Comparison of ENCODE assay signal across 8 cellular contexts in the genomic region with DNA sequence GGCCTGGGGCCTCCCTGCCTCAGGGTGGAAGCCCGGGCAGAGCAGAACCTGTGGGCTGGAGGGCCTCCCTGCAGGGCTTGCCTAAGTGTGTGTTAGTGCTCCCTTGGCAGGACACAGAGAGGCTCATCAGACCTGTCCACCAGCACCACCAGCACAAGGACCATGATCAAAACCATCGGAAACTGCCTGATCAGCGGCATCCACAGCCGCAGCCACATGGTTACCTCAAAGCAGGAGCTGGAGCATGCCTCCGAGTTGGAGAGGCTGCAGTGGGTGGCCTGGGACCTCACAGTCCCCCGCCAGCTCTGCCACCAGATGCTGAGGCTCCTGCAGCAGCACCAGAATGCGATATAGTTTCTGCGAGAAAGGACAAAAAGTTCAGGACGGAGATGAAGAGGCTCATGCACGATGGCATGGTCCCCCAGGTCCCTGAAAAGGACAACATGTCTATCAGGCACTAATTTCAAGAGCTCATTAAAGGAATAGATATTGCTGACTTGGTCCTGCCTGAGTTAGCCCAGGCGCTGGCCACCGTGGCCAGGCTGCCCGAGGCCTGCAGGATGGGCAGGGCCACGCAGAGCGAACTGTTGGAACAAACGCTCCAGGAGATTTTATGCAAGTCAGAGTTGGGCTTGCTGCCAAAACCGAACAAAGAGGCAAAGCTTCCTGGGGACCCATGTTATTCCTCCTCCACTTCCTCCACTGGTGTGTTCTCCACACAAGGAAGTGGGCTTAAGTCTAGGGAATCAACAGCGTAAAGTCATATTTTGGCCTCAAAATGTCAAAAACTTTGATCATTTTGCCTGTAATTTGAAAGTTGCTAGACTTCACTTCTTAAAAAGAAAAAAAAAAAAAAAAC.
A peak's percentile ranks its signal among the peaks of the same experiment; 100 is the strongest.
DNase-seq lines count a peak whose midpoint lies in the region; ATAC-seq, FAIRE-seq and TF ChIP-seq lines count a peak whose summit lies in the region.

No MANE protein-coding gene starts in this region.

- peaks cover 0 to 5% of the 10 kb centered on the region in 2 donors for H3K27me3 Mint-ChIP-seq in natural killer cell treated with Interleukin-12 subunit alpha and Interleukin-12 subunit beta and Interleukin-15 and Interleukin-18, amount 100 ng/mL, for 72 hours

- peaks cover 0 to 3% of the 10 kb centered on the region in 2 donors for H3K4me1 Mint-ChIP-seq in natural killer cell treated with Interleukin-12 subunit alpha and Interleukin-12 subunit beta and Interleukin-15 and Interleukin-18, amount 100 ng/mL, for 72 hours (ENCODE audit: low read depth in 2 of 2)

- no peak for FAIRE-seq in bronchial epithelial cell (lab: Jason Lieb, UNC)

- H3K4me3 ChIP-seq in A673 (ENCODE audit: low read depth, low read length, poor library complexity, severe bottlenecking) (no peak overlapping the region), bronchial epithelial cell (ENCODE audit: low read depth, low read length) (no peak overlapping the region), lower lobe of right lung (no peak overlapping the region)

- peak; percentile 91 for DNase-seq in A673 (ENCODE audit: low spot score)
- peak; percentile 73 for DNase-seq in NCI-H1092 (lab: John Stamatoyannopoulos, UW)
- DNase-seq in bronchial epithelial cell (ENCODE audit: low read depth), result peak; percentile 71
- DNase-seq in lower lobe of right lung, result peak; percentile 77
- DNase-seq in NCI-H446 treated with DMSO at 0.1 percent for 48 hours (lab: John Stamatoyannopoulos, UW), result no peak
- no peak for DNase-seq in natural killer cell treated with Interleukin-12 subunit alpha and Interleukin-12 subunit beta and Interleukin-15 and Interleukin-18, amount 100 ng/mL, for 72 hours (ENCODE audit: low spot score)

- no peaks in the 10 kb centered on the region for H3K27me3 ChIP-seq in A673 (replicated peaks; ENCODE audit: insufficient read depth, low read depth, low read length, poor library complexity)
- H3K27me3 ChIP-seq in bronchial epithelial cell (ENCODE audit: control insufficient read depth, insufficient read depth, low read length), result no peaks in the 10 kb centered on the region
- H3K27me3 ChIP-seq in lower lobe of right lung (ENCODE audit: low read depth), result no peaks in the 10 kb centered on the region

- intact Hi-C loops in A673 (cut with micrococcal nuclease; ENCODE audit: unreplicated experiment), result no loop called here
- intact Hi-C loops in lower lobe of right lung (cut with DNase I), result no loop called here

- peak overlapping the region; percentile 63 for H3K27ac ChIP-seq in A673 (ENCODE audit: low read depth, low read length, poor library complexity, severe bottlenecking)
- peak overlapping the region; percentile 43 for H3K27ac ChIP-seq in lower lobe of right lung

- ATAC-seq in lower lobe of right lung, result peak; percentile 75 to 83
- ATAC-seq in GM21390 (IDR thresholded peaks at IDR 0.05; ENCODE audit: unreplicated experiment), result no peak
- ATAC-seq in natural killer cell treated with Interleukin-12 subunit alpha and Interleukin-12 subunit beta and Interleukin-15 and Interleukin-18, amount 100 ng/mL, for 72 hours, result no peak
- no peak for ATAC-seq in GM21825 (IDR thresholded peaks at IDR 0.05; ENCODE audit: unreplicated experiment)

- no peaks in the 10 kb centered on the region for H3K9me3 Mint-ChIP-seq in natural killer cell treated with Interleukin-12 subunit alpha and Interleukin-12 subunit beta and Interleukin-15 and Interleukin-18, amount 100 ng/mL, for 72 hours

- H3K36me3 ChIP-seq in A673 (ENCODE audit: insufficient read depth, low read length, poor library complexity, severe bottlenecking) (no peaks in the 10 kb centered on the region), bronchial epithelial cell (ENCODE audit: control insufficient read depth, insufficient read depth, low read length) (no peaks in the 10 kb centered on the region), lower lobe of right lung (no peaks in the 10 kb centered on the region)

- H3K9me3 ChIP-seq in A673 (ENCODE audit: low read depth, low read length, poor library complexity, severe bottlenecking) (no peaks in the 10 kb centered on the region), lower lobe of right lung (no peaks in the 10 kb centered on the region)

- CTCF ChIA-PET in A673 (lab: Charles Lee), result interaction anchor here (0.6 to 0.7 kb wide), 2 partner anchors 57 to 91 kb away, joined by 4 to 8 read pairs; no protein-coding TSS in a partner anchor

- no TSS peak for BruUV-seq in A673 (replicated peaks; lab: Mats Ljungman, UMichigan)

- H3K36me3 Mint-ChIP-seq in natural killer cell treated with Interleukin-12 subunit alpha and Interleukin-12 subunit beta and Interleukin-15 and Interleukin-18, amount 100 ng/mL, for 72 hours, result no peaks in the 10 kb centered on the region

- POLR2A ChIA-PET in A673 (lab: Charles Lee; ENCODE audit: low non-redundant PET), result no interaction called here

- H3K4me1 ChIP-seq in A673 (ENCODE audit: insufficient read depth, low read length, poor library complexity, severe bottlenecking) (peaks cover 12% of the 10 kb centered on the region), lower lobe of right lung (peaks cover 17% of the 10 kb centered on the region)

- no peak overlapping the region for H3K27ac Mint-ChIP-seq in natural killer cell treated with Interleukin-12 subunit alpha and Interleukin-12 subunit beta and Interleukin-15 and Interleukin-18, amount 100 ng/mL, for 72 hours

- H3K4me3 Mint-ChIP-seq in natural killer cell treated with Interleukin-12 subunit alpha and Interleukin-12 subunit beta and Interleukin-15 and Interleukin-18, amount 100 ng/mL, for 72 hours, result no peak overlapping the region

- TF ChIP-seq CTCF in A673 (conservative IDR thresholded peaks at IDR 0.05; ENCODE audit: low read depth, low read length), result no peak
- TF ChIP-seq CTCF in bronchial epithelial cell (IDR thresholded peaks at IDR 0.05; ENCODE audit: insufficient read depth, low read length, severe bottlenecking), result no peak
- no peak for TF ChIP-seq CTCF in lower lobe of right lung (IDR thresholded peaks at IDR 0.05)

Comparison
In these comparisons a context has a peak if more than half of its experiments do, and no peak if none do; other contexts are left out.
1. DNase-seq: peak in A673 (single experiment), NCI-H1092 (single experiment), bronchial epithelial cell (single experiment) and lower lobe of right lung (single experiment); none in NCI-H446 treated with DMSO at 0.1 percent for 48 hours (single experiment) and natural killer cell treated with Interleukin-12 subunit alpha and Interleukin-12 subunit beta and Interleukin-15 and Interleukin-18, amount 100 ng/mL, for 72 hours (single experiment).
2. ATAC-seq: peak in lower lobe of right lung (2 of 2); none in GM21390 (single experiment), natural killer cell treated with Interleukin-12 subunit alpha and Interleukin-12 subunit beta and Interleukin-15 and Interleukin-18, amount 100 ng/mL, for 72 hours (0 of 2) and GM21825 (single experiment).